Comparison of ENCODE assay signal across 14 cellular contexts in the genomic region with DNA sequence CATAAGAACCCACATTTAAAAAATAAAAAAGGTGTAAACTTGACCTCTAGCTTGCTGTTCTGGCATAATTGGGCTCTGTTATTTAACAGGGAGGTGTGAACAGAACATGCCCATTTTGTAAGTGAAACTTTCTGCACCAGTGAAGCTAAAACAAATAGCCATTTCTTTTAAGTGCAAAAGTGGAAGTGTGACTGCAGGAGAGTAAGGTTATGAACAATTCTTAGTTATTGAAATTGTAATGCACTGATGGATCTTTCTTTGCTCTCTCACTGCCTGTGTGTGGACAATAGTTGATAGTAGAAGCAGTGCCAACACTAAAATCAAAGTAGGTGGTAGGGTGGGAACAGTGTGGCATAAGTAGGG. TPM values are rescaled to one million over a fixed set of nuclear protein-coding genes. Genes with fewer than 3 reads are reported as not detected.
DNase-seq lines count a peak whose midpoint lies in the region; ATAC-seq and TF ChIP-seq lines count a peak whose summit lies in the region.
"Had no signal": no experiment of that assay in that cellular context is flagged by ENCODE, and none has a peak within 500 bp of the region (broad histone marks: within the 10 kb centered on the region; RNA-seq: fewer than 3 reads in every experiment).

No MANE protein-coding gene starts in this region.

- BruUV-seq in A673 (replicated peaks; lab: Mats Ljungman, UMichigan) = no TSS peak

- TF ChIP-seq CTCF in A673 (conservative IDR thresholded peaks at IDR 0.05; ENCODE audit: low read depth, low read length) (no peak), HFFc6 (IDR thresholded peaks at IDR 0.05) (no peak)

- no peaks in the 10 kb centered on the region for H3K36me3 ChIP-seq in A673 (ENCODE audit: insufficient read depth, low read length, poor library complexity, severe bottlenecking)
- H3K36me3 ChIP-seq: lower lobe of right lung had no signal

- no peaks in the 10 kb centered on the region for H3K9me3 ChIP-seq in A673 (ENCODE audit: low read depth, low read length, poor library complexity, severe bottlenecking)
- H3K9me3 ChIP-seq: lower lobe of right lung had no signal

- peaks cover 69% of the 10 kb centered on the region for H3K4me1 Mint-ChIP-seq in activated naive CD8-positive, alpha-beta T cell treated with anti-CD3 and anti-CD28 coated beads, Interleukin-2, amount 50 U/mL, for 24 hours
- H3K4me1 Mint-ChIP-seq in HFFc6 (ENCODE audit: low read depth) = no peaks in the 10 kb centered on the region

- DNase-seq in activated naive CD8-positive, alpha-beta T cell treated with anti-CD3 and anti-CD28 coated beads, Interleukin-2, amount 50 U/mL, for 24 hours = no peak
- DNase-seq in A673 (ENCODE audit: low spot score) (no peak), NCI-H82 (lab: John Stamatoyannopoulos, UW) (no peak), nucleus accumbens (lab: John Stamatoyannopoulos, UW) (no peak), HFFc6 (no peak)
- DNase-seq: anterior cingulate cortex; DMS79 treated with DMSO at 0.1 percent for 48 hours; lower lobe of right lung; NCI-H510A; stimulated activated CD4-positive, alpha-beta T cell treated with anti-CD3 and anti-CD28 coated beads, Interleukin-12 subunit alpha, Interleukin-12 subunit beta, amount 100 ng/mL, for 4 hours had no signal

- H3K9me3 Mint-ChIP-seq in activated naive CD8-positive, alpha-beta T cell treated with anti-CD3 and anti-CD28 coated beads, Interleukin-2, amount 50 U/mL, for 24 hours = peaks cover 8% of the 10 kb centered on the region
- H3K9me3 Mint-ChIP-seq in HFFc6 = 0 out of 2 replicates have a peak, but pooled peaks cover 4% of the 10 kb centered on the region

- H3K27ac ChIP-seq in A673 (ENCODE audit: low read depth, low read length, poor library complexity, severe bottlenecking) = no peak overlapping the region
- H3K27ac ChIP-seq: lower lobe of right lung had no signal

- CTCF ChIA-PET in A673 (lab: Charles Lee) = no interaction called here

- H3K4me3 Mint-ChIP-seq in activated naive CD8-positive, alpha-beta T cell treated with anti-CD3 and anti-CD28 coated beads, Interleukin-2, amount 50 U/mL, for 24 hours = no peak overlapping the region
- H3K4me3 Mint-ChIP-seq in HFFc6 = no peak overlapping the region

- POLR2A ChIA-PET in A673 (lab: Charles Lee; ENCODE audit: low non-redundant PET) = no interaction called here

- H3K4me1 ChIP-seq in A673 (ENCODE audit: insufficient read depth, low read length, poor library complexity, severe bottlenecking) = no peaks in the 10 kb centered on the region
- H3K4me1 ChIP-seq: lower lobe of right lung had no signal

- no peaks in the 10 kb centered on the region for H3K27me3 Mint-ChIP-seq in activated naive CD8-positive, alpha-beta T cell treated with anti-CD3 and anti-CD28 coated beads, Interleukin-2, amount 50 U/mL, for 24 hours
- H3K27me3 Mint-ChIP-seq in HFFc6 (ENCODE audit: insufficient read depth) = no peaks in the 10 kb centered on the region; the same call in 1 of the 2 replicates

- H3K27me3 ChIP-seq in A673 (replicated peaks; ENCODE audit: insufficient read depth, low read depth, low read length, poor library complexity) = no peaks in the 10 kb centered on the region

- peak overlapping the region; percentile 79 for H3K27ac Mint-ChIP-seq in activated naive CD8-positive, alpha-beta T cell treated with anti-CD3 and anti-CD28 coated beads, Interleukin-2, amount 50 U/mL, for 24 hours
- H3K27ac Mint-ChIP-seq in HFFc6 = no peak overlapping the region

- no peak overlapping the region for H3K4me3 ChIP-seq in A673 (ENCODE audit: low read depth, low read length, poor library complexity, severe bottlenecking)
- H3K4me3 ChIP-seq: lower lobe of right lung had no signal

- intact Hi-C loops in A673 (cut with micrococcal nuclease; ENCODE audit: unreplicated experiment) = no loop called here

- ATAC-seq in GM18517 (IDR thresholded peaks at IDR 0.05; ENCODE audit: unreplicated experiment) (peak; percentile 84), GM21360 (IDR thresholded peaks at IDR 0.05; ENCODE audit: unreplicated experiment) (peak; percentile 89), HG03095 (IDR thresholded peaks at IDR 0.05; ENCODE audit: unreplicated experiment) (peak; percentile 79)
- ATAC-seq in activated naive CD8-positive, alpha-beta T cell treated with anti-CD3 and anti-CD28 coated beads, Interleukin-2, amount 50 U/mL, for 24 hours = no peak
- ATAC-seq: lower lobe of right lung had no signal

- peaks cover 77% of the 10 kb centered on the region for H3K36me3 Mint-ChIP-seq in activated naive CD8-positive, alpha-beta T cell treated with anti-CD3 and anti-CD28 coated beads, Interleukin-2, amount 50 U/mL, for 24 hours (ENCODE audit: low read depth)
- no peaks in the 10 kb centered on the region for H3K36me3 Mint-ChIP-seq in HFFc6 (ENCODE audit: low read depth)

RNA-seq across cellular contexts. Expression of a gene that starts 12.6 kb away (rescaled TPM):
- not detected in 2 replicates for total RNA-seq in A673 (2021)
- not detected for total RNA-seq in HFFc6 (2021; fragmentation: NEBNext Ultra II Directional; extraction: Animal tissue kit (Norgen Biotek cat#: 25700))
- total RNA-seq: fibroblast of lung had no signal
